1 cellular context compared by ENCODE assay signal in the genomic region with DNA sequence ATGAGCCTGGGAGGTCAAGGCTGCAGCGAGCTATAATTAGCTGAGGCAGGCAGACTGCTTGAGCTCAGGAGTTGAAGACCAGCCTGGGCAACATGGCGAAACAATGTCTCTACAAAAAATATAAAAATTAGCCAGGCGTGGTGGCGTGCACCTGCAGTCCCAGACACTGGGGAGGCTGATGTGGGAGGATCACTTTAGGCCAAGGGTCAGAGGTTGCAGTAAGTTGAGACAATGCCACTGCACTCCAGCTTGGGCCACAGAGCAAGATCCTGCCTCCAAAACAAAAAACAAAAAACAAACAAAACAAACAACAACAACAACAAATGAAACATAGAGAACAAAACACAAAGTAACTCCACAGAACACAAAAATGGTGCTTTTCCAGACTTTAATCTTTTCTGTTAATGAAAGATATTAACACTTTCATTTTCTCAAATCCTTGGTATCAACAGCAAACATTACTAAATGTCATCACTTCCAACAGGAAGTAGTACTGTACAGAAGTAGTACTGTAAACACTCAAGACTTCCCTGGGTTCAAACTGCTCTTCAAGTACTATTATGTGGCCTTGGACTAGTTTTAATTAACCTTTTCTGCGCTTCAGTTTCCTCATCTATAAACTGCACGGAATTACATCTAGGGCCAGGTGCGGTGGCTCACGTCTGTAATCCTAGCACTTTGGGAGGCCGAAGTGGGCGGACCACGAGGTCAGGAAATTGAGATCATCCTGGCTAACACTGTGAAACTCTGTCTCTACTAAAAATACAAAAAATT.
TF ChIP-seq lines count a peak whose summit lies in the region.

No MANE protein-coding gene starts in this region.

TF ChIP-seq in HepG2, 621 proteins besides CTCF, POLR2A, EP300 and RAD21 (continued from another document):
- TF ChIP-seq, protein P1, sequence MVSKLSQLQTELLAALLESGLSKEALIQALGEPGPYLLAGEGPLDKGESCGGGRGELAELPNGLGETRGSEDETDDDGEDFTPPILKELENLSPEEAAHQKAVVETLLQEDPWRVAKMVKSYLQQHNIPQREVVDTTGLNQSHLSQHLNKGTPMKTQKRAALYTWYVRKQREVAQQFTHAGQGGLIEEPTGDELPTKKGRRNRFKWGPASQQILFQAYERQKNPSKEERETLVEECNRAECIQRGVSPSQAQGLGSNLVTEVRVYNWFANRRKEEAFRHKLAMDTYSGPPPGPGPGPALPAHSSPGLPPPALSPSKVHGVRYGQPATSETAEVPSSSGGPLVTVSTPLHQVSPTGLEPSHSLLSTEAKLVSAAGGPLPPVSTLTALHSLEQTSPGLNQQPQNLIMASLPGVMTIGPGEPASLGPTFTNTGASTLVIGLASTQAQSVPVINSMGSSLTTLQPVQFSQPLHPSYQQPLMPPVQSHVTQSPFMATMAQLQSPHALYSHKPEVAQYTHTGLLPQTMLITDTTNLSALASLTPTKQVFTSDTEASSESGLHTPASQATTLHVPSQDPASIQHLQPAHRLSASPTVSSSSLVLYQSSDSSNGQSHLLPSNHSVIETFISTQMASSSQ (IDR thresholded peaks at IDR 0.05; ENCODE audit: low read depth): no peak
- TF ChIP-seq, protein P1 (CRISPR knock-in tag; IDR thresholded peaks at IDR 0.05; ENCODE audit: borderline replicate concordance): no peak
- TF ChIP-seq ZNF770 (CRISPR knock-in tag; IDR thresholded peaks at IDR 0.05) (0 out of 2 replicates have a peak, but pooled peaks have one; percentile 10), GABPB1 (CRISPR knock-in tag; IDR thresholded peaks at IDR 0.05) (no peak), ZNF782 (CRISPR knock-in tag; IDR thresholded peaks at IDR 0.05; ENCODE audit: borderline replicate concordance) (no peak), ZNF460 (CRISPR knock-in tag; IDR thresholded peaks at IDR 0.05; ENCODE audit: borderline replicate concordance) (peak; percentile 65)
TF ChIP-seq in HepG2: peak in this region for 2.
